ENCODE assay signal across 8 cellular contexts in genomic region chr9:131635285-131635684, GRCh38.
DNase-seq lines count a peak whose midpoint lies in the region; ATAC-seq and TF ChIP-seq lines count a peak whose summit lies in the region.

No MANE protein-coding gene starts in this region.

- no peaks in the 10 kb centered on the region for H3K27me3 ChIP-seq in lower lobe of right lung (ENCODE audit: low read depth)
- H3K27me3 ChIP-seq in Karpas-422 (ENCODE audit: low read length): no peaks in the 10 kb centered on the region

- no peak overlapping the region for H2AFZ ChIP-seq in Karpas-422 (ENCODE audit: low read length)

- H3K27me3 Mint-ChIP-seq in Calu3 (ENCODE audit: unreplicated experiment): no peaks in the 10 kb centered on the region

- peaks cover 7% of the 10 kb centered on the region for H3K4me1 Mint-ChIP-seq in Calu3 (ENCODE audit: low read depth, unreplicated experiment)

- H3K9me3 ChIP-seq in lower lobe of right lung (no peaks in the 10 kb centered on the region), Karpas-422 (ENCODE audit: low read length) (no peaks in the 10 kb centered on the region)

- H3K79me2 ChIP-seq in Karpas-422 (ENCODE audit: low read length): no peaks in the 10 kb centered on the region

- H3K4me1 ChIP-seq in lower lobe of right lung: peaks cover 24% of the 10 kb centered on the region
- no peaks in the 10 kb centered on the region for H3K4me1 ChIP-seq in Karpas-422 (ENCODE audit: low read length)

- intact Hi-C loops in Calu3 (cut with micrococcal nuclease; ENCODE audit: unreplicated experiment) (no loop called here), lower lobe of right lung (cut with DNase I) (no loop called here)

- TF ChIP-seq CTCF in Calu3 (IDR thresholded peaks at IDR 0.05; ENCODE audit: unreplicated experiment): no peak
- TF ChIP-seq CTCF in lower lobe of right lung (IDR thresholded peaks at IDR 0.05): peak; percentile 33

- no peak overlapping the region for H3K4me3 Mint-ChIP-seq in Calu3 (ENCODE audit: low read depth, unreplicated experiment)

- H3K36me3 Mint-ChIP-seq in Calu3 (ENCODE audit: insufficient read depth, unreplicated experiment): peaks cover 5% of the 10 kb centered on the region

- no peaks in the 10 kb centered on the region for H3K9me2 ChIP-seq in Karpas-422 (replicated peaks; ENCODE audit: insufficient read depth, low read length)

- no peak overlapping the region for H3K9ac ChIP-seq in Karpas-422 (ENCODE audit: low read length)

- H3K9me3 Mint-ChIP-seq in Calu3 (ENCODE audit: low read depth, unreplicated experiment): no peaks in the 10 kb centered on the region

- BruUV-seq in Calu3 (replicated peaks; lab: Mats Ljungman, UMichigan): no TSS peak

- H3K36me3 ChIP-seq in lower lobe of right lung (peaks cover 52% of the 10 kb centered on the region), Karpas-422 (ENCODE audit: insufficient read depth, low read length) (no peaks in the 10 kb centered on the region)

- ATAC-seq in lower lobe of right lung: peak; percentile 98 to 99
- ATAC-seq in HG03571 (IDR thresholded peaks at IDR 0.05; ENCODE audit: unreplicated experiment): no peak

- H3K4me2 ChIP-seq in Karpas-422 (ENCODE audit: low read depth, low read length, poor library complexity, severe bottlenecking): no peak overlapping the region

- CTCF ChIA-PET in Calu3 (lab: Charles Lee): interaction anchor here (0.6 to 0.7 kb wide), 8 partner anchors 23 to 1163 kb away, joined by 3 to 7 read pairs (median 4); no protein-coding TSS in a partner anchor

- peaks cover 5% of the 10 kb centered on the region; the same call in 1 of the 2 replicates for H4K20me1 ChIP-seq in Karpas-422 (ENCODE audit: insufficient read depth, low read depth, low read length)

- H3K4me3 ChIP-seq in lower lobe of right lung (no peak overlapping the region), Karpas-422 (ENCODE audit: low read length) (no peak overlapping the region)

- peak overlapping the region; percentile 17 for H3K27ac Mint-ChIP-seq in Calu3 (ENCODE audit: unreplicated experiment)

- DNase-seq in Calu3 (peak; percentile 76), NCI-H2029 (lab: John Stamatoyannopoulos, UW) (peak; percentile 93), dedifferentiated amniotic fluid mesenchymal stem cell (ENCODE audit: extremely low spot score) (peak; percentile 93), lower lobe of right lung (peak; percentile 92), Karpas-422 (no peak)
- DNase-seq in activated CD4-positive, alpha-beta T cell treated with anti-CD3 and anti-CD28 coated beads for 24 hours (ENCODE audit: low read depth in 2 of 2): peak; percentile 38 to 61
- peak; percentile 56 for DNase-seq in stimulated activated CD8-positive, alpha-beta memory T cell treated with anti-CD3 and anti-CD28 coated beads, Interleukin-12 subunit alpha, Interleukin-12 subunit beta, amount 100 ng/mL, for 4 hours (ENCODE audit: low read depth)

- H3K27ac ChIP-seq in lower lobe of right lung (peak overlapping the region; percentile 82), Karpas-422 (ENCODE audit: low read length) (no peak overlapping the region)
